12 cellular contexts compared by ENCODE assay signal in the genomic region with DNA sequence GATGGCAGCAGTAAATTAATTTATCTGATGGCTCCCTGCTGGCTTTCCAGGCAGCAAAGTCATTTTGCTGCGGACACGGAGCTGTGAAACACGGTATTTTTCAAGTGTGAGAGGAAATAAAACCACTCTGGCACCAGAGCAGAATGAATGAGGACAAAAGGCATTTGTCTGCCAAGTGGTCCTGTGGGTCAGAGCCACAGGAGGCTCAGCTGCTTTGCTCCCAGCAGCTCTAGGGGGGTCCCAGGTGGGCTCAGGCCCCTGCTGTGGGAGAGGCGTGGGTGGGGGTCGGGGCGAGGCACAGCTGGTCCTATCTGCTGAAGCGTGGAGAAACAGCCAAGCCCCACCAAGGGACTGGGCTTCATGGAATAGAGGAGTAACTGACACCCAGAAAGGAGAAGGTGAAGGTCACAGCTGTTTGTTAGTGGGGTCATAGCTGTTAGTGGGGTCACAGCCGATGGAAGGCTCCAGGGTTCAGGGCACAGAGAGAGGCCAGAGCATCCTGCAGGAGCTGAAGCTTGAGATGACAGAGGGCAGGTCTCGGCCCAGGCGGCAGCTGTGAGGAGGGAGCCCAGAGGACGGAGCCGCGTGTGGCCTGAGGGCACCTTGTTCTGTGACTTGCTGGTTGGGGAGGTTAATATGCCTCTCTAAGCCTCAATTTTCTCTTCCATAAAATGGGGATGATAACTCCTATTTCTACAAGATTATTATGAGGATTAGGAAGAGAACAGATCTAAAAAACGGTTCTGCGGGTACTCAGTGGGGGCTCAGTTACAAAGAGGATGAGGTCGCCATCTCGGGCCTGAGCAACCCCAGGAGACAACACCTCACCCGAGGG. TPM values are rescaled to one million over a fixed set of nuclear protein-coding genes. Genes with fewer than 3 reads are reported as not detected.
A peak's percentile ranks its signal among the peaks of the same experiment; 100 is the strongest.
DNase-seq lines count a peak whose midpoint lies in the region; ATAC-seq and TF ChIP-seq lines count a peak whose summit lies in the region.
"Had no signal": no experiment of that assay in that cellular context is flagged by ENCODE, and none has a peak within 500 bp of the region (broad histone marks: within the 10 kb centered on the region; RNA-seq: fewer than 3 reads in every experiment).

No MANE protein-coding gene starts in this region.

- peaks cover 13% of the 10 kb centered on the region for H3K27me3 Mint-ChIP-seq in glutamatergic neuron (ENCODE audit: unreplicated experiment)

- H3K36me3 Mint-ChIP-seq in glutamatergic neuron (ENCODE audit: unreplicated experiment), result no peaks in the 10 kb centered on the region

- H3K9me3 Mint-ChIP-seq in glutamatergic neuron (ENCODE audit: unreplicated experiment), result peaks cover 15% of the 10 kb centered on the region
- H3K9me3 Mint-ChIP-seq: T-helper 1 cell treated with Interleukin-12 subunit alpha and Interleukin-12 subunit beta and Interleukin-4 antibody, amounts not matched to agents 30 μg/mL and 1 μg/mL, for 36 hours had no signal

- WGBS in heart left ventricle, 4 donors, result 67 to 74% (median 71%) methylated on average over 18 of the region's 18 CpGs

- H3K36me3 ChIP-seq in heart left ventricle, result no peaks in the 10 kb centered on the region
- H3K36me3 ChIP-seq in SJCRH30, result no peaks in the 10 kb centered on the region

- H3K9me3 ChIP-seq in heart left ventricle (no peaks in the 10 kb centered on the region), SJCRH30 (replicated peaks) (no peaks in the 10 kb centered on the region)

- ATAC-seq in Right ventricle myocardium inferior (no peak), heart left ventricle (no peak), GM18868 (IDR thresholded peaks at IDR 0.05; ENCODE audit: unreplicated experiment) (no peak)

- H3K4me3 ChIP-seq in heart left ventricle (no peak overlapping the region), SJCRH30 (peak overlapping the region; percentile 10)

- no peak for TF ChIP-seq CTCF in heart left ventricle (IDR thresholded peaks at IDR 0.05)
- TF ChIP-seq CTCF in glutamatergic neuron (IDR thresholded peaks at IDR 0.05; ENCODE audit: partially characterized antibody, unreplicated experiment), result no peak

- H3K27ac ChIP-seq in heart left ventricle (no peak overlapping the region), SJCRH30 (peak overlapping the region; percentile 95), temporal lobe (ENCODE audit: low read depth, low read length) (peak overlapping the region; percentile 65)

- H3K4me1 Mint-ChIP-seq in glutamatergic neuron (ENCODE audit: low read depth, unreplicated experiment), result peaks cover 18% of the 10 kb centered on the region

- peak overlapping the region; percentile 96 for H3K27ac Mint-ChIP-seq in glutamatergic neuron (ENCODE audit: unreplicated experiment)
- H3K27ac Mint-ChIP-seq: T-helper 1 cell treated with Interleukin-12 subunit alpha and Interleukin-12 subunit beta and Interleukin-4 antibody, amounts not matched to agents 30 μg/mL and 1 μg/mL, for 36 hours had no signal

- H3K4me1 ChIP-seq in heart left ventricle (no peaks in the 10 kb centered on the region), SJCRH30 (peaks cover 29% of the 10 kb centered on the region)

- DNase-seq in Right ventricle myocardium inferior (ENCODE audit: missing footprints) (peak; percentile 14), heart left ventricle (no peak), SJCRH30 (peak; percentile 93 to 94), glutamatergic neuron (peak; percentile 74), glomerular visceral epithelial cell (ENCODE audit: extremely low spot score) (no peak)
- DNase-seq: DMS 273 treated with DMSO at 0.1 percent for 48 hours, HCEC 1CT, NCI-H1694 treated with DMSO at 0.1 percent for 48 hours, NCI-H526 treated with DMSO at 0.1 percent for 48 hours had no signal

- H3K27me3 ChIP-seq in heart left ventricle, result peaks cover 0 to 19% (median 0%) of the 10 kb centered on the region in 9 donors
- H3K27me3 ChIP-seq in SJCRH30, result no peaks in the 10 kb centered on the region

- intact Hi-C loops in Right ventricle myocardium inferior (cut with DNase I), result no loop called here
- intact Hi-C loops in heart left ventricle (cut with DNase I), result no loop called here

- no peak for TF ChIP-seq POLR2A in heart left ventricle (IDR thresholded peaks at IDR 0.05)

- H3K4me3 Mint-ChIP-seq in glutamatergic neuron (ENCODE audit: unreplicated experiment), result peak overlapping the region; percentile 67
- H3K4me3 Mint-ChIP-seq: T-helper 1 cell treated with Interleukin-12 subunit alpha and Interleukin-12 subunit beta and Interleukin-4 antibody, amounts not matched to agents 30 μg/mL and 1 μg/mL, for 36 hours had no signal

RNA-seq across cellular contexts. Expression of gene KIF17, which starts 7.1 kb away (rescaled TPM):
- 6.0 TPM for total RNA-seq in Right ventricle myocardium inferior
- total RNA-seq in heart left ventricle, result 1 to 10 TPM; 1.6 to 9.3 (median 3.2) TPM
- polyA plus RNA-seq in heart left ventricle, result 1 to 10 TPM; 3.4 to 7.2 TPM
- 0.06 and 0.10 TPM in 2 replicates for total RNA-seq in SJCRH30 (2014; rRNA removed; shearing (Covaris generic))
- 1.6 TPM for total RNA-seq in glutamatergic neuron (ENCODE audit: unreplicated experiment)
- total RNA-seq in temporal lobe, result 5.2 TPM

RNA-seq across cellular contexts. Expression of gene SH2D5, which starts 21.8 kb away (rescaled TPM):
- total RNA-seq in Right ventricle myocardium inferior (not detected), heart left ventricle (under 1 TPM in 2 of 9 donors, not detected in 7; 0.30 to 0.67 TPM), glutamatergic neuron (ENCODE audit: unreplicated experiment) (1.2 TPM), temporal lobe (0.49 TPM)
- polyA plus RNA-seq in heart left ventricle, result 10 to 100 TPM in 1 of 2 donors, not detected in 1; 12.4 TPM
- total RNA-seq in SJCRH30 (2014; rRNA removed; shearing (Covaris generic)), result 8.4 and 10.7 TPM in 2 replicates

RNA-seq across cellular contexts. Expression of gene DDOST, which starts 49.5 kb away (rescaled TPM):
- total RNA-seq in Right ventricle myocardium inferior, result 150 TPM
- total RNA-seq in heart left ventricle, result 100 to 1,000 TPM; 110 to 175 (median 128) TPM
- polyA plus RNA-seq in heart left ventricle, result 100 to 1,000 TPM in 1 of 2 donors, 10 to 100 TPM in 1; 88.9 to 211 TPM
- total RNA-seq in SJCRH30 (2014; rRNA removed; shearing (Covaris generic)), result 267 and 269 TPM in 2 replicates
- total RNA-seq in glutamatergic neuron (ENCODE audit: unreplicated experiment), result 126 TPM
- total RNA-seq in temporal lobe, result 81.4 TPM

Comparison
In these comparisons a context has a peak if more than half of its experiments do, and no peak if none do; other contexts are left out.
1. DNase-seq: peak in Right ventricle myocardium inferior (single experiment), SJCRH30 (2 of 2) and glutamatergic neuron (single experiment); none in heart left ventricle (0 of 5) and glomerular visceral epithelial cell (single experiment).
2. H3K27ac ChIP-seq: peak in SJCRH30 (single experiment) and temporal lobe (single experiment); none in heart left ventricle (0 of 12).